In the genomic region with DNA sequence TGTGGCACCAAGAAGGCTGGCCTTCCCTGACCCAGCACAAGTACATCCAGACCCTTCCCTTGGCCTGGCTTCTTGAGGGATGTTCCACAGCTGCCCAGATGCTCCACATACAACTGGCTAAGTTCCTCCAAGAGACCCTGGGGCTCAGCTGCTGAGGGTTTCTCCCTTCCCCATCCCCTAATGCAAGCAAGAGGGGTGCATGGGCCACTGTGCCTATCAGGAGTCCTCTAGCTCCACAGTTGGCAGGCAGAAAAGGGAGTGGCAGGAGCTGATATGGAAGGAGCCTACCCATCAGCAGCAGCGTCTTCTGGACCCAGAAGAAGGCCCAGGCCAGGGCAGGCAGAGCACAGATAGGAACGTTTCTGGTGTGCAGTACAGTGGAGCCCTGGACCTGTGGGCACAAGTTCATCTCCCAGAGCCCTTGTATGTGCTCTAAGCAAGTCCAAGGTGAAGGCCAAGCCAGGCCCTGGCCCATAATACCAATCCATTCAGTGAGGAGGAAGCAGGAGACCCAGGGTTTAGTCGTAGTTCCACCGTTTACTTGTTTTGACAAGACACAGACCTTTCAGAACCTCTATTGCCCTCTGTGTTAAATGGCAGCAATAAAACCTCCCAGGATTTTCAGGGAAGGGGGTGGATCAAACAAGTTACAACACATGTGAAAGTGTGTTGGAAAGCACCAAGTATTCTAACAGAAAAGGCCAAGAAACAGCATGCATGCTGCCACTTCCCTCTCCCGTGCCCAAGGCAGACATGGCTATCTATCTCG, we compare ENCODE assay signal across 8 cellular contexts. TPM values are rescaled to one million over a fixed set of nuclear protein-coding genes. Genes with fewer than 3 reads are reported as not detected.
DNase-seq lines count a peak whose midpoint lies in the region; ATAC-seq and TF ChIP-seq lines count a peak whose summit lies in the region.

No MANE protein-coding gene starts in this region.

- H3K4me1 Mint-ChIP-seq in activated CD4-positive, alpha-beta memory T cell treated with anti-CD3 and anti-CD28 coated beads for 36 hours (ENCODE audit: low read depth) = peaks cover 97% of the 10 kb centered on the region

- H3K27ac ChIP-seq in right atrium auricular region (peak overlapping the region; percentile 67 to 74), skin epidermis (peak overlapping the region in 20 of 21 experiments; percentile 64 to 96 (median 84))

- H3K79me2 ChIP-seq in Loucy (ENCODE audit: insufficient read depth, low read length) = no peaks in the 10 kb centered on the region

- H3K9me3 ChIP-seq in Loucy (ENCODE audit: insufficient read depth, low read depth, low read length) (no peaks in the 10 kb centered on the region), right atrium auricular region (peaks cover 0 to 6% of the 10 kb centered on the region in 2 donors)

- peak overlapping the region; percentile 98 for H3K27ac Mint-ChIP-seq in activated CD4-positive, alpha-beta memory T cell treated with anti-CD3 and anti-CD28 coated beads for 36 hours

- H3K27me3 Mint-ChIP-seq in activated CD4-positive, alpha-beta memory T cell treated with anti-CD3 and anti-CD28 coated beads for 36 hours = no peaks in the 10 kb centered on the region

- H3K9me3 Mint-ChIP-seq in activated CD4-positive, alpha-beta memory T cell treated with anti-CD3 and anti-CD28 coated beads for 36 hours = peaks cover 6% of the 10 kb centered on the region

- H3K36me3 ChIP-seq in Loucy (ENCODE audit: insufficient read depth, low read length) = no peaks in the 10 kb centered on the region
- H3K36me3 ChIP-seq in right atrium auricular region = peaks cover 17% of the 10 kb centered on the region

- H3K4me1 ChIP-seq in Loucy (ENCODE audit: insufficient read depth, low read length, poor library complexity, severe bottlenecking) = peaks cover 80% of the 10 kb centered on the region
- peaks cover 0 to 62% of the 10 kb centered on the region in 2 donors for H3K4me1 ChIP-seq in right atrium auricular region

- peak overlapping the region; percentile 75 for H3K9ac ChIP-seq in Loucy (ENCODE audit: low read depth, low read length, poor library complexity, severe bottlenecking)

- peaks cover 27% of the 10 kb centered on the region for H3K36me3 Mint-ChIP-seq in activated CD4-positive, alpha-beta memory T cell treated with anti-CD3 and anti-CD28 coated beads for 36 hours

- peaks cover 9% of the 10 kb centered on the region for H3F3A ChIP-seq in Loucy (ENCODE audit: low read depth)

- H3K4me2 ChIP-seq in Loucy (ENCODE audit: low read depth, low read length, poor library complexity, severe bottlenecking) = peak overlapping the region; percentile 68

- POLR2A ChIA-PET in activated CD4-positive, alpha-beta memory T cell treated with anti-CD3 and anti-CD28 coated beads for 36 hours (lab: Charles Lee) = interaction anchor here (1.0 to 4.2 kb wide), 7 partner anchors 10 to 25 kb away, joined by 3 to 33 read pairs (median 12); a partner anchor contains a TSS

- no peaks in the 10 kb centered on the region for H3K27me3 ChIP-seq in Loucy (ENCODE audit: insufficient read depth, low read length, poor library complexity, severe bottlenecking)
- H3K27me3 ChIP-seq in right atrium auricular region = no peaks in the 10 kb centered on the region

- DNase-seq in activated CD4-positive, alpha-beta memory T cell treated with anti-CD3 and anti-CD28 coated beads for 36 hours = no peak
- DNase-seq in right atrium auricular region (ENCODE audit: low spot score) = no peak
- DNase-seq in NCI-H2029 (lab: John Stamatoyannopoulos, UW) = no peak
- DNase-seq in COLO829 (ENCODE audit: low spot score) = no peak
- no peak for DNase-seq in GM03348 (ENCODE audit: low spot score)

- CTCF ChIA-PET in activated CD4-positive, alpha-beta memory T cell treated with anti-CD3 and anti-CD28 coated beads for 36 hours (lab: Charles Lee) = interaction anchor here (0.7 to 4.5 kb wide), 12 partner anchors 10 to 49 kb away, joined by 3 to 22 read pairs (median 6); a partner anchor contains a TSS

- ATAC-seq in GM19023 (IDR thresholded peaks at IDR 0.05; ENCODE audit: unreplicated experiment) = no peak

- TF ChIP-seq CTCF in Loucy (conservative IDR thresholded peaks at IDR 0.05; ENCODE audit: low read length) (no peak; the same call in 1 of the 2 replicates), right atrium auricular region (IDR thresholded peaks at IDR 0.05) (peak in 1 of 2 donors; percentile 2)

- no peak overlapping the region for H3K4me3 ChIP-seq in Loucy (ENCODE audit: low read length, poor library complexity, severe bottlenecking)
- no peak overlapping the region for H3K4me3 ChIP-seq in right atrium auricular region
- no peak overlapping the region for H3K4me3 ChIP-seq in skin epidermis

- H4K20me1 ChIP-seq in Loucy (ENCODE audit: insufficient read depth, low read length, poor library complexity, severe bottlenecking) = no peaks in the 10 kb centered on the region

- no peaks in the 10 kb centered on the region for H3K9me2 ChIP-seq in Loucy (replicated peaks; ENCODE audit: low read depth, low read length)

- no peak overlapping the region for H2AFZ ChIP-seq in Loucy (ENCODE audit: low read length)

- H3K4me3 Mint-ChIP-seq in activated CD4-positive, alpha-beta memory T cell treated with anti-CD3 and anti-CD28 coated beads for 36 hours = no peak overlapping the region

- intact Hi-C loops in activated CD4-positive, alpha-beta memory T cell treated with anti-CD3 and anti-CD28 coated beads for 36 hours (cut with micrococcal nuclease) = no loop called here

RNA-seq across cellular contexts. Expression of a gene that starts 26.1 kb away (rescaled TPM):
- 100 to 1,000 TPM; 112 TPM for total RNA-seq in activated CD4-positive, alpha-beta memory T cell treated with anti-CD3 and anti-CD28 coated beads for 36 hours
- total RNA-seq in right atrium auricular region = 10 to 100 TPM; 36.1 to 56.0 TPM

RNA-seq across cellular contexts. Expression of a gene that starts 27.6 kb away (rescaled TPM):
- under 1 TPM; 0.63 to 0.76 TPM for total RNA-seq in activated CD4-positive, alpha-beta memory T cell treated with anti-CD3 and anti-CD28 coated beads for 36 hours
- 1 to 10 TPM in 1 of 2 donors, not detected in 1; 1.3 TPM for total RNA-seq in right atrium auricular region
